ENCODE assay signal across 1 cellular context in genomic region chr5:144170276-144171024, GRCh38.
A peak's percentile ranks its signal among the peaks of the same experiment; 100 is the strongest.
TF ChIP-seq lines count a peak whose summit lies in the region.

Gene KCTD16 (plus strand): TSS chr5:144170873.
Gene YIPF5 (minus strand): TSS chr5:144170659. CDS start chr5:144169955, 704 bp downstream.

TF ChIP-seq in HepG2, 621 proteins besides CTCF, POLR2A, EP300 and RAD21 (continued from another document and continues in another):
- TF ChIP-seq ZBTB40 (IDR thresholded peaks at IDR 0.05) (no peak; the same call in 1 of the 2 replicates), ZBTB40 (CRISPR knock-in tag; IDR thresholded peaks at IDR 0.05) (no peak), CBFB (CRISPR knock-in tag; IDR thresholded peaks at IDR 0.05) (no peak), NFE2L1 (CRISPR knock-in tag; IDR thresholded peaks at IDR 0.05; ENCODE audit: borderline replicate concordance) (no peak; the same call in 1 of the 2 replicates), SP1 (IDR thresholded peaks at IDR 0.05) (no peak), SP1 (CRISPR knock-in tag; IDR thresholded peaks at IDR 0.05) (no peak), PLSCR1 (CRISPR knock-in tag; IDR thresholded peaks at IDR 0.05; ENCODE audit: borderline replicate concordance) (no peak), DPF2 (CRISPR knock-in tag; IDR thresholded peaks at IDR 0.05; ENCODE audit: borderline replicate concordance, low read depth) (no peak), ZBTB44 (CRISPR knock-in tag; IDR thresholded peaks at IDR 0.05) (no peak), ZNF639 (CRISPR knock-in tag; conservative IDR thresholded peaks at IDR 0.05) (no peak), BCLAF1 (IDR thresholded peaks at IDR 0.05) (no peak), ZNF563 (CRISPR knock-in tag; IDR thresholded peaks at IDR 0.05) (no peak), CENPBD1 (CRISPR knock-in tag; IDR thresholded peaks at IDR 0.05; ENCODE audit: borderline replicate concordance, low read depth) (no peak), BRD4 (CRISPR knock-in tag; IDR thresholded peaks at IDR 0.05) (peak; percentile 61), ZBTB37 (CRISPR knock-in tag; IDR thresholded peaks at IDR 0.05) (no peak), DDIT3 (CRISPR knock-in tag; IDR thresholded peaks at IDR 0.05) (no peak), ZNF605 (CRISPR knock-in tag; IDR thresholded peaks at IDR 0.05) (peak; percentile 88; the same call in 1 of the 2 replicates), SAFB2 (CRISPR knock-in tag; IDR thresholded peaks at IDR 0.05; ENCODE audit: borderline replicate concordance, low read depth) (no peak; the same call in 1 of the 2 replicates), ATRX (CRISPR knock-in tag; IDR thresholded peaks at IDR 0.05; ENCODE audit: borderline replicate concordance) (no peak), TRIM22 (IDR thresholded peaks at IDR 0.05) (no peak), SMARCC2 (IDR thresholded peaks at IDR 0.05) (no peak), MIER3 (CRISPR knock-in tag; IDR thresholded peaks at IDR 0.05; ENCODE audit: borderline replicate concordance) (peak; percentile 52; the same call in 1 of the 2 replicates), ZBTB8A (CRISPR knock-in tag; IDR thresholded peaks at IDR 0.05; ENCODE audit: borderline replicate concordance, low read depth) (no peak), ZFP36 (IDR thresholded peaks at IDR 0.05; ENCODE audit: borderline replicate concordance, low read depth, low read length, partially characterized antibody) (no peak), USF2 (IDR thresholded peaks at IDR 0.05; ENCODE audit: low read depth, low read length) (no peak), USF2 (CRISPR knock-in tag; IDR thresholded peaks at IDR 0.05; ENCODE audit: borderline replicate concordance) (no peak; the same call in 1 of the 2 replicates), LCORL (IDR thresholded peaks at IDR 0.05) (no peak), LCORL (CRISPR knock-in tag; IDR thresholded peaks at IDR 0.05) (no peak; the same call in none of the 2 replicates), TEAD2 (CRISPR knock-in tag; IDR thresholded peaks at IDR 0.05) (no peak), MBD4 (IDR thresholded peaks at IDR 0.05; ENCODE audit: borderline replicate concordance, low read length) (no peak), MBNL3 (CRISPR knock-in tag; conservative IDR thresholded peaks at IDR 0.05) (no peak), ZNF660 (CRISPR knock-in tag; IDR thresholded peaks at IDR 0.05; ENCODE audit: borderline replicate concordance, low read depth) (no peak), ZBTB43 (CRISPR knock-in tag; conservative IDR thresholded peaks at IDR 0.05) (no peak), ZSCAN20 (CRISPR knock-in tag; IDR thresholded peaks at IDR 0.05; ENCODE audit: borderline replicate concordance) (0 out of 2 replicates have a peak, but pooled peaks have one; percentile 39)
